8 cellular contexts compared by ENCODE assay signal in genomic region chr11:129364143-129364654, GRCh38. TPM values are rescaled to one million over a fixed set of nuclear protein-coding genes. Genes with fewer than 3 reads are reported as not detected.
DNase-seq lines count a peak whose midpoint lies in the region; ATAC-seq, FAIRE-seq and TF ChIP-seq lines count a peak whose summit lies in the region.

No MANE protein-coding gene starts in this region.

- POLR2A ChIA-PET in RWPE1 (lab: Yijun Ruan, JAX; ENCODE audit: low non-redundant PET) = no interaction called here

- H2BK12ac ChIP-seq in trophoblast cell (ENCODE audit: low read length) = no peak overlapping the region

- no peaks in the 10 kb centered on the region for H3K79me1 ChIP-seq in trophoblast cell (ENCODE audit: low read length)

- H4K8ac ChIP-seq in trophoblast cell (ENCODE audit: low read depth, low read length) = no peak overlapping the region

- H3K9me3 ChIP-seq in trophoblast cell (ENCODE audit: insufficient read depth, low read depth, low read length) (no peaks in the 10 kb centered on the region), upper lobe of left lung (no peaks in the 10 kb centered on the region)

- FAIRE-seq in H54 (lab: Jason Lieb, UNC) = peak; percentile 84

- H3K9ac ChIP-seq in trophoblast cell (ENCODE audit: low read length) = no peak overlapping the region

- TF ChIP-seq POLR2A in H54 (IDR thresholded peaks at IDR 0.05; ENCODE audit: low read depth, low read length) = no peak
- no peak for TF ChIP-seq POLR2A in upper lobe of left lung (IDR thresholded peaks at IDR 0.05)

- CTCF ChIA-PET in RWPE1 (lab: Yijun Ruan, JAX) = interaction anchor here (0.5 to 1.8 kb wide), 11 partner anchors 9 to 569 kb away, joined by 3 to 27 read pairs (median 4); partner anchors contain the start of gene BARX2

- peak; percentile 100 for TF ChIP-seq CTCF in LNCaP clone FGC (IDR thresholded peaks at IDR 0.05; ENCODE audit: control insufficient read depth, extremely low read depth, insufficient read depth)
- peak; percentile 99 for TF ChIP-seq CTCF in RWPE1 (conservative IDR thresholded peaks at IDR 0.05; ENCODE audit: low read depth)
- peak; percentile 78 to 98 (median 92) for TF ChIP-seq CTCF in upper lobe of left lung (IDR thresholded peaks at IDR 0.05)

- H3K79me2 ChIP-seq in trophoblast cell (ENCODE audit: control insufficient read depth, insufficient read depth, low read length, poor library complexity) = no peaks in the 10 kb centered on the region

- no peak for TF ChIP-seq EP300 in upper lobe of left lung (IDR thresholded peaks at IDR 0.05)

- no peak overlapping the region for H2BK120ac ChIP-seq in trophoblast cell (ENCODE audit: insufficient read depth, low read length, poor library complexity)

- H3K27me3 ChIP-seq in trophoblast cell (ENCODE audit: insufficient read depth, low read length) = no peaks in the 10 kb centered on the region
- peaks cover 0 to 5% (median 1%) of the 10 kb centered on the region in 4 donors for H3K27me3 ChIP-seq in upper lobe of left lung

- no peak overlapping the region for H3K18ac ChIP-seq in trophoblast cell (ENCODE audit: low read length)

- no peak overlapping the region for H3K4ac ChIP-seq in trophoblast cell (ENCODE audit: low read depth, low read length)

- DNase-seq in GM03348 (ENCODE audit: low spot score) = peak; percentile 90
- DNase-seq in H54 (ENCODE audit: insufficient read length, low spot score) = peak; percentile 38
- peak; percentile 80 for DNase-seq in LNCaP clone FGC (ENCODE audit: low read depth)
- DNase-seq in RWPE1 (ENCODE audit: low spot score) = peak; percentile 82
- peak; percentile 54 for DNase-seq in activated T-helper 9 cell treated with anti-CD3 and anti-CD28 coated beads, Interleukin-2, amount 50 U/mL, for 16 hours (ENCODE audit: low read depth)
- peak; percentile 71 for DNase-seq in globus pallidus (ENCODE audit: low spot score)
- DNase-seq in trophoblast cell = peak; percentile 86 to 97
- DNase-seq in upper lobe of left lung = peak; percentile 70 to 82

- H3K36me3 ChIP-seq in trophoblast cell (ENCODE audit: control insufficient read depth in 1 of 2, insufficient read depth in 2 of 2, low read length in 2 of 2) (no peaks in the 10 kb centered on the region), upper lobe of left lung (no peaks in the 10 kb centered on the region)

- H3K4me3 ChIP-seq in LNCaP clone FGC (ENCODE audit: low read depth, low read length) = no peak overlapping the region
- H3K4me3 ChIP-seq in trophoblast cell (ENCODE audit: low read depth, low read length) = no peak overlapping the region
- no peak overlapping the region for H3K4me3 ChIP-seq in upper lobe of left lung

- H4K91ac ChIP-seq in trophoblast cell (ENCODE audit: low read depth, low read length) = no peak overlapping the region

- H3K4me2 ChIP-seq in trophoblast cell (ENCODE audit: low read length) = no peak overlapping the region

- H3K27ac ChIP-seq in RWPE1 (no peak overlapping the region), trophoblast cell (ENCODE audit: low read depth, low read length) (no peak overlapping the region), upper lobe of left lung (no peak overlapping the region)

- H2AK5ac ChIP-seq in trophoblast cell (ENCODE audit: low read length) = no peak overlapping the region

- H2BK5ac ChIP-seq in trophoblast cell (ENCODE audit: low read depth, low read length, poor library complexity) = no peak overlapping the region

- no CpG with 5 or more reads among the region's 19 CpGs for WGBS in trophoblast cell (ENCODE audit: extremely low coverage, insufficient coverage, insufficient read length)
- 4 to 7% methylated on average over 2 to 19 of the region's 19 CpGs for WGBS in upper lobe of left lung, 2 donors

- no peak overlapping the region for H3K23ac ChIP-seq in trophoblast cell (ENCODE audit: low read length)

- peak; percentile 94 to 97 for ATAC-seq in upper lobe of left lung (ENCODE audit: low FRiP score in 2 of 2)

- no peak overlapping the region for H3K14ac ChIP-seq in trophoblast cell (ENCODE audit: low read length)

- H4K12ac ChIP-seq in trophoblast cell (ENCODE audit: low read depth, low read length) = no peak overlapping the region

- H3K4me1 ChIP-seq in trophoblast cell (ENCODE audit: control insufficient read depth in 1 of 2, insufficient read depth in 2 of 2, low read length in 2 of 2) = peaks cover under 1 to 2% of the 10 kb centered on the region in 2 experiments
- peaks cover 0 to 8% (median 2%) of the 10 kb centered on the region in 4 donors for H3K4me1 ChIP-seq in upper lobe of left lung

- no peak overlapping the region for H2AFZ ChIP-seq in trophoblast cell (ENCODE audit: insufficient read depth, low read length, poor library complexity)

RNA-seq across cellular contexts. Expression of gene BARX2, which starts 11.4 kb away (rescaled TPM):
- polyA plus RNA-seq in trophoblast cell (2013) = 6.8 and 7.0 TPM in 2 replicates
- under 1 TPM in 3 of 6 donors, not detected in 3; 0.30 to 0.89 (median 0.30) TPM for total RNA-seq in upper lobe of left lung

Comparison
In these comparisons a context has a peak if more than half of its experiments do, and no peak if none do; other contexts are left out.
1. DNase-seq: peak in every context shown above with its lines; median percentile 92 in trophoblast cell; 90 in GM03348; 82 in RWPE1; 80 in LNCaP clone FGC; 76 in upper lobe of left lung; 71 in globus pallidus; 54 in activated T-helper 9 cell treated with anti-CD3 and anti-CD28 coated beads, Interleukin-2, amount 50 U/mL, for 16 hours; 38 in H54.